In the genomic region with DNA sequence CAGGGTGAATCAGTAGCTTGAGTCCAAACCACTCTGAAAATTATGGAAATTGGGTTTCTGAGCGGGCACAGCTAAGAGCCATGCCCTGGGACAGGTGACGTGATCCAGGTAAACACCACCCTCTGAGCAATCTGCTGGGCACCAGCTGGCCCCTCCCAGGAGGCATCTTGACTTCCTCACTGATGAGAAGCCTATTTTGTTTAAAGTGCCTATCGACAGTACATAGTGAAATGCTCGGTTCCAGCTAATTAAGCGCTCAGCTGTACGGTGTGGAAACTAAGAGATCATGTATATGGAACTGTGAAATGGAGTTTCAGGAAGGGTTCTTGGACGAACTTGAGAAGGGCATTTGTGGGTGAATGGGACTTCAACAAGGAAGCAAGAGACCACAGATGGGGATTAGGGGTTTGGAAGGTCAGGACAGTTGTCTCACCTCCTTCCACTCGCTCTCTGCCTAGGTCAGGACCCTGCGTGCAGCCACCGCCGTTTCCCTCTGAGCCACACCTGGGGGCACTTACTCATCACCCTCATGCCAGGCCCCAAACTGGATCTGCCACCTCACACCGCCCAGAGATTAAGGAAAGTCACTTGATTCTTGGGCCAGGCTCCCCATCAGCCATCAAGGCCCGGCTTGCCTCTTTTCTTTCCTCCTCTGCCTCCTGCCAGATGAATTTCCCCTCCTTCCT, we compare ENCODE assay signal across 10 cellular contexts. TPM values are rescaled to one million over a fixed set of nuclear protein-coding genes. Genes with fewer than 3 reads are reported as not detected.
DNase-seq lines count a peak whose midpoint lies in the region; ATAC-seq and TF ChIP-seq lines count a peak whose summit lies in the region.
"Had no signal": no experiment of that assay in that cellular context is flagged by ENCODE, and none has a peak within 500 bp of the region (broad histone marks: within the 10 kb centered on the region; RNA-seq: fewer than 3 reads in every experiment).

No MANE protein-coding gene starts in this region.

- CTCF ChIA-PET in activated CD8-positive, alpha-beta T cell treated with anti-CD3 and anti-CD28 coated beads, Interleukin-2, amount 10 ng/mL, durations not matched to agents 7 days and 5 days (lab: Charles Lee) = interaction anchor here (1.0 to 5.2 kb wide), 10 partner anchors 8 to 61 kb away, joined by 3 to 31 read pairs (median 6); a partner anchor contains a TSS

- DNase-seq in T-helper 1 cell (no peak), suprapubic skin (ENCODE audit: low spot score in 2 of 2) (peak; percentile 58 to 61), NOMO-1 treated with DMSO at 0.1 percent for 48 hours (lab: John Stamatoyannopoulos, UW; ENCODE audit: unreplicated experiment) (no peak)
- DNase-seq in activated CD8-positive, alpha-beta T cell treated with anti-CD3 and anti-CD28 coated beads, Interleukin-2, amount 10 ng/mL, durations not matched to agents 7 days and 5 days = no peak
- DNase-seq: NCI-H1694 treated with DMSO at 0.1 percent for 48 hours had no signal

- H3K4me3 ChIP-seq in iPS-20b (ENCODE audit: low read length) (0 out of 2 replicates have a peak overlapping the region, but pooled peaks have one; percentile 32), suprapubic skin (peak overlapping the region; percentile 72)

- H3K27ac ChIP-seq in iPS-20b (ENCODE audit: low read length) = no peak overlapping the region
- H3K27ac ChIP-seq in suprapubic skin = peak overlapping the region; percentile 95
- H3K27ac ChIP-seq: C4-2B had no signal

- TF ChIP-seq EP300 in suprapubic skin (IDR thresholded peaks at IDR 0.05) = no peak

- ATAC-seq in activated CD8-positive, alpha-beta T cell treated with anti-CD3 and anti-CD28 coated beads, Interleukin-2, amount 10 ng/mL, durations not matched to agents 7 days and 5 days = no peak
- ATAC-seq in GM19035 (IDR thresholded peaks at IDR 0.05; ENCODE audit: unreplicated experiment) (no peak), HG03442 (IDR thresholded peaks at IDR 0.05; ENCODE audit: unreplicated experiment) (no peak)

- peak overlapping the region; percentile 7 for H3K27ac Mint-ChIP-seq in T-helper 1 cell treated with Interleukin-12 subunit alpha and Interleukin-12 subunit beta and Interleukin-4 antibody, amounts not matched to agents 30 μg/mL and 1 μg/mL, for 36 hours
- peak overlapping the region; percentile 54 for H3K27ac Mint-ChIP-seq in activated CD8-positive, alpha-beta T cell treated with anti-CD3 and anti-CD28 coated beads, Interleukin-2, amount 10 ng/mL, durations not matched to agents 7 days and 5 days

- no peak overlapping the region for H3K4me3 Mint-ChIP-seq in T-helper 1 cell treated with Interleukin-12 subunit alpha and Interleukin-12 subunit beta and Interleukin-4 antibody, amounts not matched to agents 30 μg/mL and 1 μg/mL, for 36 hours
- peak overlapping the region; percentile 30 for H3K4me3 Mint-ChIP-seq in activated CD8-positive, alpha-beta T cell treated with anti-CD3 and anti-CD28 coated beads, Interleukin-2, amount 10 ng/mL, durations not matched to agents 7 days and 5 days

- H3K9me3 ChIP-seq in iPS-20b (ENCODE audit: insufficient read depth, low read depth, low read length) (no peaks in the 10 kb centered on the region), suprapubic skin (no peaks in the 10 kb centered on the region)

- TF ChIP-seq CTCF in suprapubic skin (IDR thresholded peaks at IDR 0.05) = no peak

- peaks cover 63% of the 10 kb centered on the region for H3K4me1 Mint-ChIP-seq in T-helper 1 cell treated with Interleukin-12 subunit alpha and Interleukin-12 subunit beta and Interleukin-4 antibody, amounts not matched to agents 30 μg/mL and 1 μg/mL, for 36 hours (ENCODE audit: low read depth)
- peaks cover 74% of the 10 kb centered on the region for H3K4me1 Mint-ChIP-seq in activated CD8-positive, alpha-beta T cell treated with anti-CD3 and anti-CD28 coated beads, Interleukin-2, amount 10 ng/mL, durations not matched to agents 7 days and 5 days (ENCODE audit: low read depth)

- POLR2A ChIA-PET in activated CD8-positive, alpha-beta T cell treated with anti-CD3 and anti-CD28 coated beads, Interleukin-2, amount 10 ng/mL, durations not matched to agents 7 days and 5 days (lab: Charles Lee) = no interaction called here

- 59% methylated on average over 13 of the region's 13 CpGs for WGBS in suprapubic skin

- peaks cover 8% of the 10 kb centered on the region for H3K36me3 Mint-ChIP-seq in T-helper 1 cell treated with Interleukin-12 subunit alpha and Interleukin-12 subunit beta and Interleukin-4 antibody, amounts not matched to agents 30 μg/mL and 1 μg/mL, for 36 hours (ENCODE audit: low read depth)
- peaks cover 35% of the 10 kb centered on the region for H3K36me3 Mint-ChIP-seq in activated CD8-positive, alpha-beta T cell treated with anti-CD3 and anti-CD28 coated beads, Interleukin-2, amount 10 ng/mL, durations not matched to agents 7 days and 5 days (ENCODE audit: low read depth)

- H3K27me3 ChIP-seq in iPS-20b (ENCODE audit: insufficient read depth, low read length) (peaks cover 9% of the 10 kb centered on the region), suprapubic skin (no peaks in the 10 kb centered on the region)

- peaks cover 4% of the 10 kb centered on the region; the same call in 1 of the 2 replicates for H3K36me3 ChIP-seq in iPS-20b (ENCODE audit: insufficient read depth, low read depth, low read length)
- no peaks in the 10 kb centered on the region for H3K36me3 ChIP-seq in suprapubic skin

- peaks cover under 1% of the 10 kb centered on the region for H3K27me3 Mint-ChIP-seq in T-helper 1 cell treated with Interleukin-12 subunit alpha and Interleukin-12 subunit beta and Interleukin-4 antibody, amounts not matched to agents 30 μg/mL and 1 μg/mL, for 36 hours (ENCODE audit: low read depth)
- peaks cover 4% of the 10 kb centered on the region for H3K27me3 Mint-ChIP-seq in activated CD8-positive, alpha-beta T cell treated with anti-CD3 and anti-CD28 coated beads, Interleukin-2, amount 10 ng/mL, durations not matched to agents 7 days and 5 days (ENCODE audit: low read depth)

- no peaks in the 10 kb centered on the region for H3K9me3 Mint-ChIP-seq in T-helper 1 cell treated with Interleukin-12 subunit alpha and Interleukin-12 subunit beta and Interleukin-4 antibody, amounts not matched to agents 30 μg/mL and 1 μg/mL, for 36 hours
- H3K9me3 Mint-ChIP-seq in activated CD8-positive, alpha-beta T cell treated with anti-CD3 and anti-CD28 coated beads, Interleukin-2, amount 10 ng/mL, durations not matched to agents 7 days and 5 days (ENCODE audit: insufficient read depth) = no peaks in the 10 kb centered on the region

- peak overlapping the region; percentile 12 for H3K9ac ChIP-seq in iPS-20b (ENCODE audit: low read depth, low read length)

- TF ChIP-seq POLR2A in suprapubic skin (IDR thresholded peaks at IDR 0.05) = no peak

- H3K4me1 ChIP-seq in iPS-20b (ENCODE audit: insufficient read depth, low read length) (peaks cover 59% of the 10 kb centered on the region), suprapubic skin (peaks cover 85% of the 10 kb centered on the region)

RNA-seq across cellular contexts. Expression of a gene that starts 3.2 kb away (rescaled TPM):
- 10 to 100 TPM; 26.6 to 27.1 TPM for total RNA-seq in activated CD8-positive, alpha-beta T cell treated with anti-CD3 and anti-CD28 coated beads, Interleukin-2, amount 10 ng/mL, durations not matched to agents 7 days and 5 days
- 100 to 1,000 TPM in 3 of 4 donors, 10 to 100 TPM in 1; 98.5 to 217 (median 191) TPM for total RNA-seq in suprapubic skin

RNA-seq across cellular contexts. Expression of a gene that starts 18.5 kb away (rescaled TPM):
- total RNA-seq in activated CD8-positive, alpha-beta T cell treated with anti-CD3 and anti-CD28 coated beads, Interleukin-2, amount 10 ng/mL, durations not matched to agents 7 days and 5 days = under 1 TPM; 0.24 to 0.47 TPM
- total RNA-seq in suprapubic skin = 1 to 10 TPM in 1 of 4 donors, under 1 TPM in 3; 0.13 to 1.0 (median 0.39) TPM

Comparison
In these comparisons a context has a peak if more than half of its experiments do, and no peak if none do; other contexts are left out.
1. DNase-seq: peak in suprapubic skin (2 of 2); none in T-helper 1 cell (0 of 5), activated CD8-positive, alpha-beta T cell treated with anti-CD3 and anti-CD28 coated beads, Interleukin-2, amount 10 ng/mL, durations not matched to agents 7 days and 5 days (single experiment) and NOMO-1 treated with DMSO at 0.1 percent for 48 hours (single experiment).